ENCODE assay signal across 1 cellular context in the genomic region with DNA sequence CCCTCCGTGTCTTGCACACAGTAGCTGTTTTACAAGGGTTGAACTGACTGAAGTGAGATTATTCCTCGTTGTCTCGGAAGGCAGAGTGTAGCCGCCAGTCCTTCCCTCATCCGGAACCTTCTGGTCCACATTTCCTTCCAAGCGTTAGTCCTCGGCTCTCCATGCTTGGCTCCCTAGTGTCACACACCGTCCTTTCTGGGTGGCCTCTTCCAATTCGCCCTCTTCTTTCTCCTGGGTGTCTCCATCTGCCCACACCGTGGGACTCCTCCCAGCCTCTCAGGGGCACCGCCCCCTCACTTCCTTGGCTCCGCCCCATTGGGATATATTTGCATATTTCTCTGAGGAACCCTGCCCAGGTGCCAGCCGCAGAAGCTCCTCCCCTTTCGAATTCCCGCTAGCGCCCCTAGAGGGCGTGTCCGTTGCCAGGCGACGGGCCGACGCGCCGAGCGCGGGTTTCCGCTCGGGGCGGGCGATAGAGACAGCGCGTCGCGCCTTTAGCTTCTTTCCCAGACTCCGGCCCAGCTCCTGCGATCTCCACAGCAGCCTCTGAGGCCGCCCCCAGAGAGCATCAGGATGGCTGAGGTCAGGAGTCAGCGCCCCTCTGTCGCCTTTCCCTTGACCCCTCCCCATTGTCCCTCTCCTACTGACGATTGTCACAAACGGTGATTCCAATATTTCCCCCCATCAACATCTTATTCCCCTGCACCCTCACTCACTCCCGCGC.
TF ChIP-seq lines count a peak whose summit lies in the region.

Gene CFAP58, plus strand, starts transcription at position 509 of the 724 bp plus-strand sequence. Its CDS starts 65 bp downstream, at position 574.

TF ChIP-seq in K562, 482 proteins besides CTCF, POLR2A, EP300 and RAD21 (continued from another document and continues in another):
- no peak for TF ChIP-seq SAFB (IDR thresholded peaks at IDR 0.05; ENCODE audit: borderline replicate concordance, low read depth, low read length)
- TF ChIP-seq MAFK (IDR thresholded peaks at IDR 0.05; ENCODE audit: low read length), result no peak
- no peak for TF ChIP-seq CHD4 (IDR thresholded peaks at IDR 0.05; ENCODE audit: insufficient read depth, insufficient replicate concordance, low read depth, low read length, poor library complexity, severe bottlenecking)
- no peak for TF ChIP-seq BACH1 (tag; IDR thresholded peaks at IDR 0.05)
- TF ChIP-seq, protein P1, sequence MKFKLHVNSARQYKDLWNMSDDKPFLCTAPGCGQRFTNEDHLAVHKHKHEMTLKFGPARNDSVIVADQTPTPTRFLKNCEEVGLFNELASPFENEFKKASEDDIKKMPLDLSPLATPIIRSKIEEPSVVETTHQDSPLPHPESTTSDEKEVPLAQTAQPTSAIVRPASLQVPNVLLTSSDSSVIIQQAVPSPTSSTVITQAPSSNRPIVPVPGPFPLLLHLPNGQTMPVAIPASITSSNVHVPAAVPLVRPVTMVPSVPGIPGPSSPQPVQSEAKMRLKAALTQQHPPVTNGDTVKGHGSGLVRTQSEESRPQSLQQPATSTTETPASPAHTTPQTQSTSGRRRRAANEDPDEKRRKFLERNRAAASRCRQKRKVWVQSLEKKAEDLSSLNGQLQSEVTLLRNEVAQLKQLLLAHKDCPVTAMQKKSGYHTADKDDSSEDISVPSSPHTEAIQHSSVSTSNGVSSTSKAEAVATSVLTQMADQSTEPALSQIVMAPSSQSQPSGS (CRISPR knock-in tag; IDR thresholded peaks at IDR 0.05), result no peak
- peak; percentile 92 for TF ChIP-seq SP1 (CRISPR knock-in tag; IDR thresholded peaks at IDR 0.05)
- TF ChIP-seq DIDO1 (tag; IDR thresholded peaks at IDR 0.05; ENCODE audit: low read depth), result no peak
- no peak for TF ChIP-seq POLR2AphosphoS2 (IDR thresholded peaks at IDR 0.05; ENCODE audit: low read length)
- TF ChIP-seq FUS (optimal IDR thresholded peaks at IDR 0.05; ENCODE audit: low read depth, low read length), result no peak
- no peak for TF ChIP-seq PTRF (tag; IDR thresholded peaks at IDR 0.05)
- TF ChIP-seq POLR2AphosphoS5 (IDR thresholded peaks at IDR 0.05; ENCODE audit: control insufficient read depth, insufficient read depth, low read depth, low read length), result no peak
- no peak for TF ChIP-seq ZNF347 (CRISPR knock-in tag; IDR thresholded peaks at IDR 0.05; ENCODE audit: low read depth)
- no peak for TF ChIP-seq TRIM25 (IDR thresholded peaks at IDR 0.05; ENCODE audit: borderline replicate concordance)
- TF ChIP-seq ZNF239 (CRISPR knock-in tag; IDR thresholded peaks at IDR 0.05), result no peak
- TF ChIP-seq RBM15 (IDR thresholded peaks at IDR 0.05; ENCODE audit: insufficient read depth, low read length), result no peak
- no peak; the same call in 1 of the 2 replicates for TF ChIP-seq MYNN (IDR thresholded peaks at IDR 0.05)
- no peak for TF ChIP-seq MYNN (CRISPR knock-in tag; IDR thresholded peaks at IDR 0.05)
- TF ChIP-seq, protein P2, sequence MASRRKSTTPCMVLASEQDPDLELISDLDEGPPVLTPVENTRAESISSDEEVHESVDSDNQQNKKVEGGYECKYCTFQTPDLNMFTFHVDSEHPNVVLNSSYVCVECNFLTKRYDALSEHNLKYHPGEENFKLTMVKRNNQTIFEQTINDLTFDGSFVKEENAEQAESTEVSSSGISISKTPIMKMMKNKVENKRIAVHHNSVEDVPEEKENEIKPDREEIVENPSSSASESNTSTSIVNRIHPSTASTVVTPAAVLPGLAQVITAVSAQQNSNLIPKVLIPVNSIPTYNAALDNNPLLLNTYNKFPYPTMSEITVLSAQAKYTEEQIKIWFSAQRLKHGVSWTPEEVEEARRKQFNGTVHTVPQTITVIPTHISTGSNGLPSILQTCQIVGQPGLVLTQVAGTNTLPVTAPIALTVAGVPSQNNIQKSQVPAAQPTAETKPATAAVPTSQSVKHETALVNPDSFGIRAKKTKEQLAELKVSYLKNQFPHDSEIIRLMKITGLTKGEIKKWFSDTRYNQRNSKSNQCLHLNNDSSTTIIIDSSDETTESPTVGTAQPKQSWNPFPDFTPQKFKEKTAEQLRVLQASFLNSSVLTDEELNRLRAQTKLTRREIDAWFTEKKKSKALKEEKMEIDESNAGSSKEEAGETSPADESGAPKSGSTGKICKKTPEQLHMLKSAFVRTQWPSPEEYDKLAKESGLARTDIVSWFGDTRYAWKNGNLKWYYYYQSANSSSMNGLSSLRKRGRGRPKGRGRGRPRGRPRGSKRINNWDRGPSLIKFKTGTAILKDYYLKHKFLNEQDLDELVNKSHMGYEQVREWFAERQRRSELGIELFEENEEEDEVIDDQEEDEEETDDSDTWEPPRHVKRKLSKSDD (conservative IDR thresholded peaks at IDR 0.05; ENCODE audit: low read length), result no peak
- no peak for TF ChIP-seq ZEB2 (IDR thresholded peaks at IDR 0.05)
- peak; percentile 94 for TF ChIP-seq RBM22 (IDR thresholded peaks at IDR 0.05; ENCODE audit: low read depth, low read length, poor library complexity, severe bottlenecking)
- no peak for TF ChIP-seq NFE2 (IDR thresholded peaks at IDR 0.05; ENCODE audit: low read depth)
- TF ChIP-seq ZNF316 (IDR thresholded peaks at IDR 0.05), result no peak
- TF ChIP-seq KDM4B (IDR thresholded peaks at IDR 0.05; ENCODE audit: borderline replicate concordance in 2 of 2, low read depth in 1 of 2), result no peak
- no peak for TF ChIP-seq HDAC2 (IDR thresholded peaks at IDR 0.05)
- no peak for TF ChIP-seq NFE2L1 (tag; IDR thresholded peaks at IDR 0.05; ENCODE audit: borderline replicate concordance, low read depth)
- no peak for TF ChIP-seq CBX8 (IDR thresholded peaks at IDR 0.05; ENCODE audit: borderline replicate concordance, extremely low read depth, low read depth, low read length, poor library complexity, severe bottlenecking)
- TF ChIP-seq SMARCB1 (IDR thresholded peaks at IDR 0.05; ENCODE audit: insufficient read length, low read depth), result no peak
- no peak for TF ChIP-seq ZBTB8A (IDR thresholded peaks at IDR 0.05; ENCODE audit: partially characterized antibody)
- no peak for TF ChIP-seq ILK (tag; IDR thresholded peaks at IDR 0.05; ENCODE audit: borderline replicate concordance, low read depth)
- TF ChIP-seq HLTF (IDR thresholded peaks at IDR 0.05), result no peak
- TF ChIP-seq ELF4 (CRISPR knock-in tag; IDR thresholded peaks at IDR 0.05), result no peak
- no peak for TF ChIP-seq CBX5 (IDR thresholded peaks at IDR 0.05; ENCODE audit: borderline replicate concordance, low read depth)
- TF ChIP-seq GTF3C2 (IDR thresholded peaks at IDR 0.05; ENCODE audit: borderline replicate concordance, extremely low read depth, insufficient read length), result no peak
- TF ChIP-seq, protein P3, sequence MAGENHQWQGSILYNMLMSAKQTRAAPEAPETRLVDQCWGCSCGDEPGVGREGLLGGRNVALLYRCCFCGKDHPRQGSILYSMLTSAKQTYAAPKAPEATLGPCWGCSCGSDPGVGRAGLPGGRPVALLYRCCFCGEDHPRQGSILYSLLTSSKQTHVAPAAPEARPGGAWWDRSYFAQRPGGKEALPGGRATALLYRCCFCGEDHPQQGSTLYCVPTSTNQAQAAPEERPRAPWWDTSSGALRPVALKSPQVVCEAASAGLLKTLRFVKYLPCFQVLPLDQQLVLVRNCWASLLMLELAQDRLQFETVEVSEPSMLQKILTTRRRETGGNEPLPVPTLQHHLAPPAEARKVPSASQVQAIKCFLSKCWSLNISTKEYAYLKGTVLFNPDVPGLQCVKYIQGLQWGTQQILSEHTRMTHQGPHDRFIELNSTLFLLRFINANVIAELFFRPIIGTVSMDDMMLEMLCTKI (IDR thresholded peaks at IDR 0.05; ENCODE audit: partially characterized antibody), result no peak
- TF ChIP-seq NR4A1 (CRISPR knock-in tag; IDR thresholded peaks at IDR 0.05), result no peak
- no peak for TF ChIP-seq NR4A1 (tag; IDR thresholded peaks at IDR 0.05)
- no peak for TF ChIP-seq TAF9B (IDR thresholded peaks at IDR 0.05; ENCODE audit: partially characterized antibody)
- no peak for TF ChIP-seq GATAD2B (IDR thresholded peaks at IDR 0.05; ENCODE audit: borderline replicate concordance)
- peak; percentile 98 for TF ChIP-seq RFX1 (IDR thresholded peaks at IDR 0.05)
- TF ChIP-seq E2F1 (CRISPR knock-in tag; IDR thresholded peaks at IDR 0.05), result no peak
- TF ChIP-seq MCM7 (IDR thresholded peaks at IDR 0.05), result no peak
- peak; percentile 71 for TF ChIP-seq HCFC1 (IDR thresholded peaks at IDR 0.05; ENCODE audit: low read depth, low read length)
- TF ChIP-seq, protein P4, sequence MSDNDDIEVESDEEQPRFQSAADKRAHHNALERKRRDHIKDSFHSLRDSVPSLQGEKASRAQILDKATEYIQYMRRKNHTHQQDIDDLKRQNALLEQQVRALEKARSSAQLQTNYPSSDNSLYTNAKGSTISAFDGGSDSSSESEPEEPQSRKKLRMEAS (CRISPR knock-in tag; IDR thresholded peaks at IDR 0.05), result no peak
- no peak for TF ChIP-seq ZNF655 (CRISPR knock-in tag; IDR thresholded peaks at IDR 0.05)
- no peak for TF ChIP-seq CREB3L1 (IDR thresholded peaks at IDR 0.05; ENCODE audit: borderline replicate concordance, low read depth)
- TF ChIP-seq, protein P5, sequence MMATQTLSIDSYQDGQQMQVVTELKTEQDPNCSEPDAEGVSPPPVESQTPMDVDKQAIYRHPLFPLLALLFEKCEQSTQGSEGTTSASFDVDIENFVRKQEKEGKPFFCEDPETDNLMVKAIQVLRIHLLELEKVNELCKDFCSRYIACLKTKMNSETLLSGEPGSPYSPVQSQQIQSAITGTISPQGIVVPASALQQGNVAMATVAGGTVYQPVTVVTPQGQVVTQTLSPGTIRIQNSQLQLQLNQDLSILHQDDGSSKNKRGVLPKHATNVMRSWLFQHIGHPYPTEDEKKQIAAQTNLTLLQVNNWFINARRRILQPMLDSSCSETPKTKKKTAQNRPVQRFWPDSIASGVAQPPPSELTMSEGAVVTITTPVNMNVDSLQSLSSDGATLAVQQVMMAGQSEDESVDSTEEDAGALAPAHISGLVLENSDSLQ (IDR thresholded peaks at IDR 0.05), result no peak
